1 cellular context compared by ENCODE assay signal in the genomic region with DNA sequence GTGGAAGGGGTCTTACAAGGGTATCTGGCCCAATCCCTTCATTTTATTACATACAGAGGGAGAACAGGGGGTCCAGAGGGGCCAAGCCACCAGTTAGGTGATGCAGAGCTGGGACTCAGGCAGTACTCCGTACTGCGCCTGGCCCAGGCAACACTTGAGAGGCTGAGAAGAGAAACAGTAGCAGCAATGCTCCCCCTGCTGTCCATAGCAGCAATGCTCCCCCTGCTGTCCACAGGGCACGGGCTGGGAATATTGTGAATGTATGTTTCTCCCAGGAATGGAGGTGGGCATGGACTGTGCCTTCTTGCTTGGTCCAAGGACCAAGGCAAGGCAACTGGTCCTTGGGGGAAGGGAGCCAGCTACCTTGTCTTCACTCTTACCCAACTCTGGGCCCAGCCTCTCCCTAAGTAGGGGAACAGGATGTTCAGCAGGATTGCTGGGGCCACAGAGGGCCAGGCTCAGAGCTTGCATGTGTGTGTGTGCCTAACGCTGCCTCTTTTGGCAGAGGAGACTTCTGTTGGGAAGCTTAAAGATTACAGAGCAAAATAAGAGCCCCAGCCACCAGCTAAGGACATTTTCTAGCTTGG.
TF ChIP-seq lines count a peak whose summit lies in the region.

No MANE protein-coding gene starts in this region.

TF ChIP-seq in K562, 482 proteins besides CTCF, POLR2A, EP300 and RAD21 (continued from another document):
- TF ChIP-seq, protein P1, sequence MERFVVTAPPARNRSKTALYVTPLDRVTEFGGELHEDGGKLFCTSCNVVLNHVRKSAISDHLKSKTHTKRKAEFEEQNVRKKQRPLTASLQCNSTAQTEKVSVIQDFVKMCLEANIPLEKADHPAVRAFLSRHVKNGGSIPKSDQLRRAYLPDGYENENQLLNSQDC (CRISPR knock-in tag; IDR thresholded peaks at IDR 0.05) = no peak
- TF ChIP-seq, protein P2, sequence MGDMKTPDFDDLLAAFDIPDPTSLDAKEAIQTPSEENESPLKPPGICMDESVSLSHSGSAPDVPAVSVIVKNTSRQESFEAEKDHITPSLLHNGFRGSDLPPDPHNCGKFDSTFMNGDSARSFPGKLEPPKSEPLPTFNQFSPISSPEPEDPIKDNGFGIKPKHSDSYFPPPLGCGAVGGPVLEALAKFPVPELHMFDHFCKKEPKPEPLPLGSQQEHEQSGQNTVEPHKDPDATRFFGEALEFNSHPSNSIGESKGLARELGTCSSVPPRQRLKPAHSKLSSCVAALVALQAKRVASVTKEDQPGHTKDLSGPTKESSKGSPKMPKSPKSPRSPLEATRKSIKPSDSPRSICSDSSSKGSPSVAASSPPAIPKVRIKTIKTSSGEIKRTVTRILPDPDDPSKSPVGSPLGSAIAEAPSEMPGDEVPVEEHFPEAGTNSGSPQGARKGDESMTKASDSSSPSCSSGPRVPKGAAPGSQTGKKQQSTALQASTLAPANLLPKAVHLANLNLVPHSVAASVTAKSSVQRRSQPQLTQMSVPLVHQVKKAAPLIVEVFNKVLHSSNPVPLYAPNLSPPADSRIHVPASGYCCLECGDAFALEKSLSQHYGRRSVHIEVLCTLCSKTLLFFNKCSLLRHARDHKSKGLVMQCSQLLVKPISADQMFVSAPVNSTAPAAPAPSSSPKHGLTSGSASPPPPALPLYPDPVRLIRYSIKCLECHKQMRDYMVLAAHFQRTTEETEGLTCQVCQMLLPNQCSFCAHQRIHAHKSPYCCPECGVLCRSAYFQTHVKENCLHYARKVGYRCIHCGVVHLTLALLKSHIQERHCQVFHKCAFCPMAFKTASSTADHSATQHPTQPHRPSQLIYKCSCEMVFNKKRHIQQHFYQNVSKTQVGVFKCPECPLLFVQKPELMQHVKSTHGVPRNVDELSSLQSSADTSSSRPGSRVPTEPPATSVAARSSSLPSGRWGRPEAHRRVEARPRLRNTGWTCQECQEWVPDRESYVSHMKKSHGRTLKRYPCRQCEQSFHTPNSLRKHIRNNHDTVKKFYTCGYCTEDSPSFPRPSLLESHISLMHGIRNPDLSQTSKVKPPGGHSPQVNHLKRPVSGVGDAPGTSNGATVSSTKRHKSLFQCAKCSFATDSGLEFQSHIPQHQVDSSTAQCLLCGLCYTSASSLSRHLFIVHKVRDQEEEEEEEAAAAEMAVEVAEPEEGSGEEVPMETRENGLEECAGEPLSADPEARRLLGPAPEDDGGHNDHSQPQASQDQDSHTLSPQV (IDR thresholded peaks at IDR 0.05) = peak; percentile 39; the same call in 1 of the 2 replicates
- TF ChIP-seq, protein P3, sequence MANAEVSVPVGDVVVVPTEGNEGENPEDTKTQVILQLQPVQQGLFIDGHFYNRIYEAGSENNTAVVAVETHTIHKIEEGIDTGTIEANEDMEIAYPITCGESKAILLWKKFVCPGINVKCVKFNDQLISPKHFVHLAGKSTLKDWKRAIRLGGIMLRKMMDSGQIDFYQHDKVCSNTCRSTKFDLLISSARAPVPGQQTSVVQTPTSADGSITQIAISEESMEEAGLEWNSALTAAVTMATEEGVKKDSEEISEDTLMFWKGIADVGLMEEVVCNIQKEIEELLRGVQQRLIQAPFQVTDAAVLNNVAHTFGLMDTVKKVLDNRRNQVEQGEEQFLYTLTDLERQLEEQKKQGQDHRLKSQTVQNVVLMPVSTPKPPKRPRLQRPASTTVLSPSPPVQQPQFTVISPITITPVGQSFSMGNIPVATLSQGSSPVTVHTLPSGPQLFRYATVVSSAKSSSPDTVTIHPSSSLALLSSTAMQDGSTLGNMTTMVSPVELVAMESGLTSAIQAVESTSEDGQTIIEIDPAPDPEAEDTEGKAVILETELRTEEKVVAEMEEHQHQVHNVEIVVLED (CRISPR knock-in tag; IDR thresholded peaks at IDR 0.05) = no peak
- TF ChIP-seq U2AF1 (optimal IDR thresholded peaks at IDR 0.05; ENCODE audit: low read depth, low read length) = no peak
- TF ChIP-seq ZNF140 (CRISPR knock-in tag; IDR thresholded peaks at IDR 0.05) = no peak
- TF ChIP-seq GATA2 (CRISPR knock-in tag; IDR thresholded peaks at IDR 0.05) = no peak
- no peak for TF ChIP-seq PYGO2 (tag; IDR thresholded peaks at IDR 0.05)
- TF ChIP-seq PRPF4 (IDR thresholded peaks at IDR 0.05; ENCODE audit: insufficient read depth, low read depth, low read length, poor library complexity, severe bottlenecking) = no peak
- TF ChIP-seq BDP1 (IDR thresholded peaks at IDR 0.05; ENCODE audit: insufficient read depth, insufficient read length) = no peak
- TF ChIP-seq HNRNPL (IDR thresholded peaks at IDR 0.05; ENCODE audit: low read depth, low read length) = no peak
- no peak for TF ChIP-seq SIX5 (IDR thresholded peaks at IDR 0.05; ENCODE audit: borderline replicate concordance in 1 of 2, insufficient read depth in 1 of 2, low read depth in 1 of 2, low read length in 2 of 2)
- no peak for TF ChIP-seq ZNF79 (CRISPR knock-in tag; IDR thresholded peaks at IDR 0.05; ENCODE audit: low read depth)
- peak; percentile 1 to 20; a peak in 1 of 4 replicates for TF ChIP-seq MAZ (CRISPR knock-in tag; conservative IDR thresholded peaks at IDR 0.05 in 1 of 2, IDR thresholded peaks at IDR 0.05 in 1 of 2)
- TF ChIP-seq NR2C1 (IDR thresholded peaks at IDR 0.05) = no peak
- TF ChIP-seq NR2C1 (tag; IDR thresholded peaks at IDR 0.05) = no peak
- TF ChIP-seq MXD1 (CRISPR knock-in tag; IDR thresholded peaks at IDR 0.05; ENCODE audit: borderline replicate concordance, poor library complexity, severe bottlenecking) = no peak
- TF ChIP-seq, protein P4, sequence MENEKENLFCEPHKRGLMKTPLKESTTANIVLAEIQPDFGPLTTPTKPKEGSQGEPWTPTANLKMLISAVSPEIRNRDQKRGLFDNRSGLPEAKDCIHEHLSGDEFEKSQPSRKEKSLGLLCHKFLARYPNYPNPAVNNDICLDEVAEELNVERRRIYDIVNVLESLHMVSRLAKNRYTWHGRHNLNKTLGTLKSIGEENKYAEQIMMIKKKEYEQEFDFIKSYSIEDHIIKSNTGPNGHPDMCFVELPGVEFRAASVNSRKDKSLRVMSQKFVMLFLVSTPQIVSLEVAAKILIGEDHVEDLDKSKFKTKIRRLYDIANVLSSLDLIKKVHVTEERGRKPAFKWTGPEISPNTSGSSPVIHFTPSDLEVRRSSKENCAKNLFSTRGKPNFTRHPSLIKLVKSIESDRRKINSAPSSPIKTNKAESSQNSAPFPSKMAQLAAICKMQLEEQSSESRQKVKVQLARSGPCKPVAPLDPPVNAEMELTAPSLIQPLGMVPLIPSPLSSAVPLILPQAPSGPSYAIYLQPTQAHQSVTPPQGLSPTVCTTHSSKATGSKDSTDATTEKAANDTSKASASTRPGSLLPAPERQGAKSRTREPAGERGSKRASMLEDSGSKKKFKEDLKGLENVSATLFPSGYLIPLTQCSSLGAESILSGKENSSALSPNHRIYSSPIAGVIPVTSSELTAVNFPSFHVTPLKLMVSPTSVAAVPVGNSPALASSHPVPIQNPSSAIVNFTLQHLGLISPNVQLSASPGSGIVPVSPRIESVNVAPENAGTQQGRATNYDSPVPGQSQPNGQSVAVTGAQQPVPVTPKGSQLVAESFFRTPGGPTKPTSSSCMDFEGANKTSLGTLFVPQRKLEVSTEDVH (IDR thresholded peaks at IDR 0.05; ENCODE audit: low read depth, partially characterized antibody) = no peak
- no peak for TF ChIP-seq FOXP1 (CRISPR knock-in tag; IDR thresholded peaks at IDR 0.05)
- peak; percentile 14; the same call in 1 of the 2 replicates for TF ChIP-seq CREM (IDR thresholded peaks at IDR 0.05; ENCODE audit: low read depth)
- TF ChIP-seq FOXK2 (conservative IDR thresholded peaks at IDR 0.05 in 1 of 2, IDR thresholded peaks at IDR 0.05 in 1 of 2; ENCODE audit: low read depth in 2 of 2) = no peak
- TF ChIP-seq RFX1 (IDR thresholded peaks at IDR 0.05) = no peak
- TF ChIP-seq SETDB1 (IDR thresholded peaks at IDR 0.05; ENCODE audit: low read length) = no peak
